8 cellular contexts compared by ENCODE assay signal in the genomic region with DNA sequence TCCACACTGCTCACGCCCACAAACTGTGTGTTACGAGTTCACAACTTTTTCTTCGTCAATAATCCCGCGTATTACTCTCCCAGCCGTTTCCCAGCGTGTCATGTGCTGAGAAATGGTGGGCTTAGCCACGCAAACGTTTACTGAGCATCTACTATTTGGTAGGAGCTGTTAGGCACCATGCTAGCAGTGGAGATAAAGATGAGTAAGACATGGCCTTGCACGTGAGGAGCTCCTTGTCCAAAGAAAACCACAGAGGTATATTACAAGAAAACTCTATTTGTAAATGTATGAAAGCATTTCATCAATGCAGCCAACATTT. TPM values are rescaled to one million over a fixed set of nuclear protein-coding genes. Genes with fewer than 3 reads are reported as not detected.
DNase-seq lines count a peak whose midpoint lies in the region; ATAC-seq and TF ChIP-seq lines count a peak whose summit lies in the region.

No MANE protein-coding gene starts in this region.

- H3K27me3 Mint-ChIP-seq in activated CD8-positive, alpha-beta memory T cell treated with anti-CD3 and anti-CD28 coated beads, Interleukin-2, amount 10 ng/mL, durations not matched to agents 7 days and 5 days = no peaks in the 10 kb centered on the region
- no peaks in the 10 kb centered on the region for H3K27me3 Mint-ChIP-seq in activated naive CD8-positive, alpha-beta T cell treated with anti-CD3 and anti-CD28 coated beads for 36 hours

- TF ChIP-seq CTCF in kidney epithelial cell (IDR thresholded peaks at IDR 0.05; ENCODE audit: insufficient read depth, low read length, poor library complexity, severe bottlenecking) (no peak), testis (IDR thresholded peaks at IDR 0.05) (no peak)

- peak overlapping the region; percentile 81 for H3K4me3 Mint-ChIP-seq in activated CD8-positive, alpha-beta memory T cell treated with anti-CD3 and anti-CD28 coated beads, Interleukin-2, amount 10 ng/mL, durations not matched to agents 7 days and 5 days
- H3K4me3 Mint-ChIP-seq in activated naive CD8-positive, alpha-beta T cell treated with anti-CD3 and anti-CD28 coated beads for 36 hours = peak overlapping the region; percentile 95

- no peaks in the 10 kb centered on the region for H3K9me3 Mint-ChIP-seq in activated CD8-positive, alpha-beta memory T cell treated with anti-CD3 and anti-CD28 coated beads, Interleukin-2, amount 10 ng/mL, durations not matched to agents 7 days and 5 days (ENCODE audit: low read depth)
- H3K9me3 Mint-ChIP-seq in activated naive CD8-positive, alpha-beta T cell treated with anti-CD3 and anti-CD28 coated beads for 36 hours = no peaks in the 10 kb centered on the region

- H3K4me3 ChIP-seq in kidney epithelial cell (ENCODE audit: low read depth, low read length) (peak overlapping the region; percentile 83), testis (peak overlapping the region; percentile 64 to 98)

- no peak for TF ChIP-seq POLR2A in testis (IDR thresholded peaks at IDR 0.05)

- intact Hi-C loops in testis (cut with DNase I; ENCODE audit: low total_unique reads) = no loop called here

- no peak for ATAC-seq in activated CD8-positive, alpha-beta memory T cell treated with anti-CD3 and anti-CD28 coated beads, Interleukin-2, amount 10 ng/mL, durations not matched to agents 7 days and 5 days
- ATAC-seq in GM18502 (IDR thresholded peaks at IDR 0.05; ENCODE audit: poor library complexity, unreplicated experiment) = no peak

- no peaks in the 10 kb centered on the region for H3K9me3 ChIP-seq in testis

- no peaks in the 10 kb centered on the region for H3K27me3 ChIP-seq in kidney epithelial cell (ENCODE audit: control insufficient read depth, insufficient read depth, low read length)
- H3K27me3 ChIP-seq in testis = no peaks in the 10 kb centered on the region

- H3K36me3 ChIP-seq in kidney epithelial cell (ENCODE audit: control insufficient read depth, insufficient read depth, low read length) (no peaks in the 10 kb centered on the region), testis (ENCODE audit: low read depth, missing control alignments) (no peaks in the 10 kb centered on the region)

- CTCF ChIA-PET in activated CD8-positive, alpha-beta memory T cell treated with anti-CD3 and anti-CD28 coated beads, Interleukin-2, amount 10 ng/mL, durations not matched to agents 7 days and 5 days (lab: Charles Lee) = interaction anchor here (0.9 to 2.5 kb wide), 6 partner anchors 11 to 183 kb away, joined by 4 to 16 read pairs (median 7); no protein-coding TSS in a partner anchor

- H3K4me1 ChIP-seq in testis = peaks cover 6% of the 10 kb centered on the region

- peaks cover 38% of the 10 kb centered on the region for H3K4me1 Mint-ChIP-seq in activated CD8-positive, alpha-beta memory T cell treated with anti-CD3 and anti-CD28 coated beads, Interleukin-2, amount 10 ng/mL, durations not matched to agents 7 days and 5 days
- peaks cover 16% of the 10 kb centered on the region for H3K4me1 Mint-ChIP-seq in activated naive CD8-positive, alpha-beta T cell treated with anti-CD3 and anti-CD28 coated beads for 36 hours

- DNase-seq in activated CD8-positive, alpha-beta memory T cell treated with anti-CD3 and anti-CD28 coated beads, Interleukin-2, amount 10 ng/mL, durations not matched to agents 7 days and 5 days = no peak
- no peak for DNase-seq in activated CD8-positive, alpha-beta memory T cell treated with anti-CD3 and anti-CD28 coated beads, Interleukin-2, amount 50 U/mL, for 4 hours
- no peak for DNase-seq in activated naive CD8-positive, alpha-beta T cell treated with anti-CD3 and anti-CD28 coated beads for 36 hours
- DNase-seq in kidney epithelial cell (ENCODE audit: low read depth) = no peak
- no peak for DNase-seq in testis
- no peak for DNase-seq in NCI-H1048 (lab: John Stamatoyannopoulos, UW)
- no peak for DNase-seq in DMS114 treated with DMSO at 0.1 percent for 48 hours (lab: John Stamatoyannopoulos, UW; ENCODE audit: unreplicated experiment)

- H3K27ac ChIP-seq in testis = peak overlapping the region; percentile 85 to 90

- WGBS in testis, 2 donors = 2 to 7% methylated on average over 10 of the region's 10 CpGs

- H3K36me3 Mint-ChIP-seq in activated CD8-positive, alpha-beta memory T cell treated with anti-CD3 and anti-CD28 coated beads, Interleukin-2, amount 10 ng/mL, durations not matched to agents 7 days and 5 days = peaks cover 11% of the 10 kb centered on the region
- H3K36me3 Mint-ChIP-seq in activated naive CD8-positive, alpha-beta T cell treated with anti-CD3 and anti-CD28 coated beads for 36 hours = peaks cover 7% of the 10 kb centered on the region

- H3K27ac Mint-ChIP-seq in activated CD8-positive, alpha-beta memory T cell treated with anti-CD3 and anti-CD28 coated beads, Interleukin-2, amount 10 ng/mL, durations not matched to agents 7 days and 5 days = peak overlapping the region; percentile 97
- H3K27ac Mint-ChIP-seq in activated naive CD8-positive, alpha-beta T cell treated with anti-CD3 and anti-CD28 coated beads for 36 hours = peak overlapping the region; percentile 97

RNA-seq across cellular contexts. Expression of gene TMEM128, which starts 0.8 kb away (rescaled TPM):
- total RNA-seq in activated CD8-positive, alpha-beta memory T cell treated with anti-CD3 and anti-CD28 coated beads, Interleukin-2, amount 10 ng/mL, durations not matched to agents 7 days and 5 days = 10 to 100 TPM; 12.4 to 14.1 TPM
- total RNA-seq in activated naive CD8-positive, alpha-beta T cell treated with anti-CD3 and anti-CD28 coated beads for 36 hours = 10 to 100 TPM; 23.6 to 25.0 TPM
- total RNA-seq in kidney epithelial cell = 37.7 and 39.1 TPM in 2 replicates
- 10 to 100 TPM; 22.3 to 24.6 TPM for total RNA-seq in testis
- polyA plus RNA-seq in testis (ENCODE audit: insufficient read depth, low read depth, low replicate concordance) = 47.4 TPM

RNA-seq across cellular contexts. Expression of gene OTOP1, which starts 22.1 kb away (rescaled TPM):
- total RNA-seq in activated CD8-positive, alpha-beta memory T cell treated with anti-CD3 and anti-CD28 coated beads, Interleukin-2, amount 10 ng/mL, durations not matched to agents 7 days and 5 days = not detected
- total RNA-seq in activated naive CD8-positive, alpha-beta T cell treated with anti-CD3 and anti-CD28 coated beads for 36 hours = not detected
- not detected in 2 replicates for total RNA-seq in kidney epithelial cell
- under 1 TPM; 0.25 to 0.63 TPM for total RNA-seq in testis
- polyA plus RNA-seq in testis (ENCODE audit: insufficient read depth, low read depth, low replicate concordance) = not detected

RNA-seq across cellular contexts. Expression of gene LYAR, which starts 41.1 kb away (rescaled TPM):
- 10 to 100 TPM; 47.0 to 49.9 TPM for total RNA-seq in activated CD8-positive, alpha-beta memory T cell treated with anti-CD3 and anti-CD28 coated beads, Interleukin-2, amount 10 ng/mL, durations not matched to agents 7 days and 5 days
- 100 to 1,000 TPM in 1 of 2 experiments, 10 to 100 TPM in 1; 97.6 to 106 TPM for total RNA-seq in activated naive CD8-positive, alpha-beta T cell treated with anti-CD3 and anti-CD28 coated beads for 36 hours
- total RNA-seq in kidney epithelial cell = 17.9 and 21.0 TPM in 2 replicates
- 10 to 100 TPM; 53.8 to 63.2 TPM for total RNA-seq in testis
- 132 TPM for polyA plus RNA-seq in testis (ENCODE audit: insufficient read depth, low read depth, low replicate concordance)

RNA-seq across cellular contexts. Expression of gene ZBTB49, which starts 41.2 kb away (rescaled TPM):
- total RNA-seq in activated CD8-positive, alpha-beta memory T cell treated with anti-CD3 and anti-CD28 coated beads, Interleukin-2, amount 10 ng/mL, durations not matched to agents 7 days and 5 days = 1 to 10 TPM; 4.8 to 8.1 TPM
- 1 to 10 TPM; 5.7 to 6.0 TPM for total RNA-seq in activated naive CD8-positive, alpha-beta T cell treated with anti-CD3 and anti-CD28 coated beads for 36 hours
- 3.9 and 8.5 TPM in 2 replicates for total RNA-seq in kidney epithelial cell
- 10 to 100 TPM; 14.0 to 26.7 TPM for total RNA-seq in testis
- 10.2 TPM for polyA plus RNA-seq in testis (ENCODE audit: insufficient read depth, low read depth, low replicate concordance)
